In genomic region chr3:52187576-52187975, GRCh38 we compare ENCODE assay signal across 25 cellular contexts. TPM values are rescaled to one million over a fixed set of nuclear protein-coding genes. Genes with fewer than 3 reads are reported as not detected.
A peak's percentile ranks its signal among the peaks of the same experiment; 100 is the strongest.
DNase-seq lines count a peak whose midpoint lies in the region; ATAC-seq, FAIRE-seq and TF ChIP-seq lines count a peak whose summit lies in the region.
"Had no signal": no experiment of that assay in that cellular context is flagged by ENCODE, and none has a peak within 500 bp of the region (broad histone marks: within the 10 kb centered on the region; RNA-seq: fewer than 3 reads in every experiment).

No MANE protein-coding gene starts in this region.

- in situ Hi-C loops in K562 (cut with MboI): no loop called here

- H3K27me3 ChIP-seq in K562 (ENCODE audit: control insufficient read depth in 2 of 2, insufficient read depth in 2 of 2, low read length in 2 of 2) (no peaks in the 10 kb centered on the region), H1 (replicated peaks in 1 of 4; ENCODE audit: control insufficient read depth in 3 of 4, extremely low read depth in 1 of 4, insufficient read depth in 3 of 4, low read length in 3 of 4) (no peaks in the 10 kb centered on the region)
- H3K27me3 ChIP-seq: BE2C, BLaER1 had no signal

- H3K36me3 Mint-ChIP-seq in CD14-positive monocyte: peaks cover 0 to 5% of the 10 kb centered on the region in 2 donors
- H3K36me3 Mint-ChIP-seq: CD8-positive, alpha-beta T cell had no signal

- no peak overlapping the region for H2BK12ac ChIP-seq in H1 (ENCODE audit: low read depth, low read length)

- H3K36me3 ChIP-seq in HEK293 (ENCODE audit: control insufficient read depth in 2 of 2, insufficient read depth in 1 of 2, low read length in 2 of 2): no peaks in the 10 kb centered on the region
- no peaks in the 10 kb centered on the region for H3K36me3 ChIP-seq in K562 (ENCODE audit: control insufficient read depth, insufficient read depth, low read length)
- H3K36me3 ChIP-seq in H1 (ENCODE audit: control insufficient read depth in 2 of 4, insufficient read depth in 4 of 4, low read length in 3 of 4): no peaks in the 10 kb centered on the region
- H3K36me3 ChIP-seq: BE2C, BLaER1 had no signal

- TF ChIP-seq RAD21 in K562 (CRISPR knock-in tag; conservative IDR thresholded peaks at IDR 0.05 in 1 of 2, IDR thresholded peaks at IDR 0.05 in 1 of 2): no peak
- no peak for TF ChIP-seq RAD21 in H1 (IDR thresholded peaks at IDR 0.05 in 1 of 2, conservative IDR thresholded peaks at IDR 0.05 in 1 of 2; ENCODE audit: low read depth in 2 of 2, low read length in 2 of 2)

- TF ChIP-seq CTCF in CD14-positive monocyte (IDR thresholded peaks at IDR 0.05) (no peak), HEK293 (tag by site-specific recombination; IDR thresholded peaks at IDR 0.05) (no peak), K562 (IDR thresholded peaks at IDR 0.05 in 2 of 3, conservative IDR thresholded peaks at IDR 0.05 in 1 of 3; ENCODE audit: insufficient read depth in 2 of 3, low read depth in 1 of 3, low read length in 3 of 3) (no peak), H1 (IDR thresholded peaks at IDR 0.05; ENCODE audit: control extremely low read depth in 1 of 3, insufficient read depth in 1 of 3, low read depth in 1 of 3, low read length in 3 of 3) (no peak)

- POLR2A ChIA-PET in HEK293 (lab: Yijun Ruan, JAX): no interaction called here
- POLR2A ChIA-PET in K562 (lab: Yijun Ruan, JAX): no interaction called here
- POLR2A ChIA-PET in H1 (lab: Charles Lee; ENCODE audit: partially characterized antibody): no interaction called here

- WGBS in K562 (ENCODE audit: insufficient coverage, low coverage, missing lambda C conversion rate): 93% methylated on average over 4 of the region's 4 CpGs
- WGBS in H1 (ENCODE audit: extremely low coverage in 1 of 2, insufficient coverage in 1 of 2, insufficient read length in 1 of 2, insufficient replicate concordance in 2 of 2, low coverage in 1 of 2, low lambda C conversion rate in 2 of 2, missing lambda C conversion rate in 1 of 2), 2 experiments: 89% methylated on average over 4 of the region's 4 CpGs; no CpG with 5 or more reads in 1 of the 2 experiments

- H3K4me1 ChIP-seq in HEK293 (ENCODE audit: control insufficient read depth, insufficient read depth, low read length) (no peaks in the 10 kb centered on the region), K562 (replicated peaks in 1 of 2; ENCODE audit: control insufficient read depth in 2 of 2, insufficient read depth in 2 of 2, low read length in 2 of 2) (peaks cover 40 to 49% of the 10 kb centered on the region in 2 experiments), H1 (replicated peaks in 1 of 4; ENCODE audit: control insufficient read depth in 3 of 4, insufficient read depth in 4 of 4, low read length in 3 of 4) (peaks cover 0 to 2% (median 0%) of the 10 kb centered on the region in 4 experiments; a peak in 1 of 7 replicates)
- H3K4me1 ChIP-seq: BE2C had no signal

- TF ChIP-seq POLR2A in K562 (conservative IDR thresholded peaks at IDR 0.05) (no peak), H1 (IDR thresholded peaks at IDR 0.05; ENCODE audit: control extremely low read depth in 1 of 2, low read depth in 2 of 2, low read length in 2 of 2) (no peak)

- no peak overlapping the region for H3K23ac ChIP-seq in H1 (ENCODE audit: insufficient read length)

- no peak overlapping the region for H2BK120ac ChIP-seq in H1 (replicated peaks; ENCODE audit: low read depth, low read length)

- H3K9me1 ChIP-seq in K562 (ENCODE audit: control insufficient read depth, insufficient read depth, low read length): peaks cover 9% of the 10 kb centered on the region

- no peak for ATAC-seq in K562
- no peak for ATAC-seq in HG03097 (IDR thresholded peaks at IDR 0.05; ENCODE audit: low FRiP score, unreplicated experiment)
- no peak for ATAC-seq in HG02973 (IDR thresholded peaks at IDR 0.05; ENCODE audit: unreplicated experiment)
- ATAC-seq: CD8-positive, alpha-beta T cell had no signal

- no peak overlapping the region for H3K27ac ChIP-seq in HEK293 (ENCODE audit: extremely low read depth, low read depth, low read length)
- H3K27ac ChIP-seq in K562 (ENCODE audit: extremely low read depth, low read depth, low read length): no peak overlapping the region
- no peak overlapping the region for H3K27ac ChIP-seq in H1 (ENCODE audit: low read depth, low read length)
- H3K27ac ChIP-seq: BLaER1 had no signal

- no peak overlapping the region for H2AK5ac ChIP-seq in H1 (ENCODE audit: low read depth, low read length)

- H3K4me3 ChIP-seq in HEK293 (ENCODE audit: low read depth, low read length) (no peak overlapping the region), K562 (no peak overlapping the region), H1 (ENCODE audit: extremely low read depth in 1 of 4, insufficient read depth in 2 of 4, low read depth in 3 of 4, low read length in 4 of 4) (no peak overlapping the region)
- H3K4me3 ChIP-seq: BLaER1 had no signal

- H3K18ac ChIP-seq in H1 (ENCODE audit: extremely low read depth, low read length): no peak overlapping the region

- BruUV-seq in K562 (replicated peaks; lab: Mats Ljungman, UMichigan): no TSS peak

- no peaks in the 10 kb centered on the region for H3K79me1 ChIP-seq in H1 (ENCODE audit: low read depth, low read length)

- no peaks in the 10 kb centered on the region for H3K9me3 Mint-ChIP-seq in CD14-positive monocyte
- H3K9me3 Mint-ChIP-seq: CD4-positive, alpha-beta T cell; CD8-positive, alpha-beta T cell had no signal

- H4K91ac ChIP-seq in H1 (replicated peaks; ENCODE audit: insufficient read length, low read length): no peak overlapping the region

- H2BK20ac ChIP-seq in H1 (ENCODE audit: low read length): no peak overlapping the region

- H4K20me1 ChIP-seq in K562 (replicated peaks; ENCODE audit: control insufficient read depth, insufficient read depth, low read length) (0 out of 2 replicates have a peak, but pooled peaks cover 6% of the 10 kb centered on the region), H1 (replicated peaks in 1 of 2; ENCODE audit: control insufficient read depth in 1 of 2, insufficient read depth in 2 of 2, low read length in 2 of 2) (no peaks in the 10 kb centered on the region)
- H4K20me1 ChIP-seq: BLaER1 had no signal

- H2AFZ ChIP-seq in K562 (ENCODE audit: low read depth, low read length) (no peak overlapping the region), H1 (ENCODE audit: low read length) (no peak overlapping the region)

- no peak overlapping the region for H3K56ac ChIP-seq in H1 (replicated peaks; ENCODE audit: insufficient read length, low read depth, low read length)

- no peak overlapping the region for H2BK15ac ChIP-seq in H1 (ENCODE audit: low read length)

- no peak overlapping the region for H4K8ac ChIP-seq in H1 (ENCODE audit: extremely low read depth, insufficient read depth, low read length)

- H3K79me2 ChIP-seq in K562 (ENCODE audit: control insufficient read depth, insufficient read depth, low read length) (no peaks in the 10 kb centered on the region), H1 (ENCODE audit: control insufficient read depth in 1 of 2, insufficient read depth in 2 of 2, low read length in 2 of 2) (no peaks in the 10 kb centered on the region)

- intact Hi-C loops in CD14-positive monocyte (cut with micrococcal nuclease) (no loop called here), K562 (cut with micrococcal nuclease) (no loop called here)

- H3K4me3 Mint-ChIP-seq in CD14-positive monocyte: no peak overlapping the region
- H3K4me3 Mint-ChIP-seq: CD4-positive, alpha-beta T cell; CD8-positive, alpha-beta T cell had no signal

- H3K4me1 Mint-ChIP-seq in CD14-positive monocyte: peaks cover 56% of the 10 kb centered on the region

- no peak overlapping the region for H3K9ac ChIP-seq in K562 (ENCODE audit: insufficient read depth in 1 of 2, low read depth in 2 of 2, low read length in 2 of 2)
- H3K9ac ChIP-seq in H1 (replicated peaks in 1 of 4; ENCODE audit: extremely low read depth in 1 of 4, low read depth in 3 of 4, low read length in 3 of 4): no peak overlapping the region
- H3K9ac ChIP-seq: BLaER1 had no signal

- FAIRE-seq in K562 (lab: Jason Lieb, UNC) (no peak), H1 (lab: Jason Lieb, UNC) (no peak)
- FAIRE-seq: A204.1, D721Med, G401.6, GM12891, GM19239 had no signal

- no peak for TF ChIP-seq EP300 in K562 (IDR thresholded peaks at IDR 0.05; ENCODE audit: low read length)
- TF ChIP-seq EP300 in H1 (IDR thresholded peaks at IDR 0.05; ENCODE audit: borderline replicate concordance in 1 of 2, low read depth in 2 of 2, low read length in 2 of 2): no peak

- H4K5ac ChIP-seq in H1 (ENCODE audit: insufficient read length, low read depth, low read length): no peak overlapping the region

- no peaks in the 10 kb centered on the region; the same call in 1 of the 2 replicates for H3K23me2 ChIP-seq in H1 (ENCODE audit: low read depth, low read length)

- H3K14ac ChIP-seq in H1 (ENCODE audit: insufficient read length): no peak overlapping the region

- H3K4me2 ChIP-seq in K562 (ENCODE audit: insufficient read depth, low read length) (no peak overlapping the region), H1 (ENCODE audit: insufficient read depth in 1 of 2, low read depth in 2 of 2, low read length in 2 of 2) (no peak overlapping the region)
- H3K4me2 ChIP-seq: BLaER1 had no signal

- H3K27ac Mint-ChIP-seq in CD14-positive monocyte: peak overlapping the region in 5 of 7 donors; percentile 22 to 85 (median 72)
- H3K27ac Mint-ChIP-seq: CD4-positive, alpha-beta T cell; CD8-positive, alpha-beta T cell had no signal

- DNase-seq in CD14-positive monocyte (ENCODE audit: low spot score) (no peak), K562 (ENCODE audit: extremely low read depth in 1 of 4, low spot score in 3 of 4) (no peak), H1 (ENCODE audit: low read depth in 1 of 2, low spot score in 2 of 2) (no peak), epidermal melanocyte (ENCODE audit: insufficient read length, low spot score) (no peak), OCI-M2 (lab: John Stamatoyannopoulos, UW; ENCODE audit: unreplicated experiment) (no peak)
- DNase-seq: 8988T; ACHN; BE2C; C1 segment of cervical spinal cord; Caco-2; Calu3; CD4-positive, alpha-beta T cell; CD8-positive, alpha-beta T cell; DMS79 treated with DMSO at 0.1 percent for 48 hours; GF-D8 had no signal

- CTCF ChIA-PET in HEK293 (lab: Yijun Ruan, JAX) (interaction anchor here (1.1 kb wide), 1 partner anchor 186 kb away, joined by 4 read pairs; no protein-coding TSS in a partner anchor), K562 (lab: Yijun Ruan, JAX; ENCODE audit: low intra/inter-chr PET ratio) (no interaction called here), H1 (lab: Charles Lee; ENCODE audit: partially characterized antibody) (interaction anchor here (0.6 to 1.9 kb wide), 5 partner anchors 9 to 184 kb away, joined by 3 to 7 read pairs (median 4); no protein-coding TSS in a partner anchor)

- H3K27me3 Mint-ChIP-seq in CD14-positive monocyte (ENCODE audit: low read depth in 3 of 3): no peaks in the 10 kb centered on the region
- H3K27me3 Mint-ChIP-seq: CD4-positive, alpha-beta T cell had no signal

- H2BK5ac ChIP-seq in H1 (ENCODE audit: low read depth, low read length): no peak overlapping the region

- H3K9me3 ChIP-seq in HEK293 (ENCODE audit: control insufficient read depth, insufficient read depth, low read depth, low read length): no peaks in the 10 kb centered on the region
- H3K9me3 ChIP-seq in K562 (replicated peaks; ENCODE audit: control insufficient read depth, insufficient read depth, low read depth, low read length): no peaks in the 10 kb centered on the region
- H3K9me3 ChIP-seq in H1 (ENCODE audit: insufficient read depth in 2 of 2, low read depth in 1 of 2, low read length in 1 of 2): no peaks in the 10 kb centered on the region
- H3K9me3 ChIP-seq: BE2C, BLaER1, Caco-2 had no signal

- H3K4ac ChIP-seq in H1 (replicated peaks; ENCODE audit: insufficient read length, low read depth, low read length): no peak overlapping the region

RNA-seq across cellular contexts. Expression of gene ALAS1, which starts 10.4 kb away (rescaled TPM):
- polyA plus RNA-seq in CD14-positive monocyte (10 to 100 TPM; 20.9 to 38.7 TPM), K562 (2011; rRNA removed) (30.4 and 34.4 TPM in 2 replicates), K562 (2014; fragmentation: Illumina TruSeq; extraction: Trizol) (39.2 and 41.6 TPM in 2 replicates), K562 (2014; fragmentation: Nextera tagmentation; extraction: Ambion mirVana) (10 to 100 TPM; 37.8 to 49.5 TPM), K562 (2014; rRNA removed) (21.4 and 24.4 TPM in 2 replicates), H1 (2011; rRNA removed) (84.4 and 87.7 TPM in 2 replicates)
- total RNA-seq in K562 (2011; cell fraction: chromatin; rRNA removed; ENCODE audit: low replicate concordance): 14.5 and 27.2 TPM in 2 replicates
- total RNA-seq in K562 (2011; cell fraction: nucleolus; rRNA removed): 14.3 and 26.5 TPM in 2 replicates
- 13.9 and 14.0 TPM in 2 replicates for total RNA-seq in K562 (2011; cell fraction: nucleoplasm; rRNA removed)
- total RNA-seq in K562 (2014; rRNA removed) (21.8 and 27.3 TPM in 2 replicates), K562 (2014; rRNA removed; fragmentation: Illumina TruSeq; extraction: Trizol) (22.7 and 23.8 TPM in 2 replicates), K562 (2015; rRNA removed; fragmentation: Illumina TruSeq; extraction: Trizol) (34.5 and 36.8 TPM in 2 replicates), K562 (2021) (24.3 and 27.6 TPM in 2 replicates)
- 35.6 and 59.5 TPM in 2 replicates for polyA plus RNA-seq in K562 (2011; cell fraction: cytosol; rRNA removed)
- polyA plus RNA-seq in K562 (2011; cell fraction: nucleus; rRNA removed): 26.6 and 46.7 TPM in 2 replicates
- polyA plus RNA-seq in K562 (2012): 28.0 and 35.8 TPM in 2 replicates
- 21.4 and 27.1 TPM in 2 replicates for polyA minus RNA-seq in K562 (2011; rRNA and poly(A)+ RNA removed)
- polyA minus RNA-seq in K562 (2011; cell fraction: cytosol; rRNA and poly(A)+ RNA removed): 20.3 and 25.5 TPM in 2 replicates
- 9.0 and 9.6 TPM in 2 replicates for polyA minus RNA-seq in K562 (2011; cell fraction: nucleus; rRNA and poly(A)+ RNA removed)
- 45.2 and 45.9 TPM in 2 replicates for total RNA-seq in H1 (2021; fragmentation: NEBNext Ultra II Directional; extraction: Animal tissue kit (Norgen Biotek cat#: 25700))
- 64.0 TPM for polyA plus RNA-seq in H1 (2011; cell fraction: cytosol; rRNA removed)
- 66.4 TPM for polyA plus RNA-seq in H1 (2011; cell fraction: nucleus; rRNA removed)
- 57.7 to 63.5 TPM (median 60.7 TPM) in 4 replicates for polyA plus RNA-seq in H1 (2012, experiment 1 of 2)
- polyA plus RNA-seq in H1 (2012, experiment 2 of 2): 49.0 TPM
- 34.1 TPM for polyA plus RNA-seq in H1 (2013, experiment 1 of 2)
- polyA plus RNA-seq in H1 (2013, experiment 2 of 2): 31.3 TPM
- 57.3 and 64.7 TPM in 2 replicates for polyA minus RNA-seq in H1 (2011; rRNA and poly(A)+ RNA removed)
- polyA minus RNA-seq in H1 (2011; cell fraction: cytosol; rRNA and poly(A)+ RNA removed): 30.9 TPM
- polyA minus RNA-seq in H1 (2011; cell fraction: nucleus; rRNA and poly(A)+ RNA removed): 24.2 TPM

RNA-seq across cellular contexts. Expression of gene POC1A, which starts 33.4 kb away (rescaled TPM):
- 1 to 10 TPM; 1.2 to 2.0 TPM for polyA plus RNA-seq in CD14-positive monocyte
- 17.1 and 37.8 TPM in 2 replicates for total RNA-seq in K562 (2011; cell fraction: chromatin; rRNA removed; ENCODE audit: low replicate concordance)
- total RNA-seq in K562 (2011; cell fraction: nucleolus; rRNA removed): 20.3 and 28.8 TPM in 2 replicates
- total RNA-seq in K562 (2011; cell fraction: nucleoplasm; rRNA removed): 15.6 and 16.6 TPM in 2 replicates
- total RNA-seq in K562 (2014; rRNA removed): 16.0 and 19.6 TPM in 2 replicates
- 7.5 and 8.5 TPM in 2 replicates for total RNA-seq in K562 (2014; rRNA removed; fragmentation: Illumina TruSeq; extraction: Trizol)
- total RNA-seq in K562 (2015; rRNA removed; fragmentation: Illumina TruSeq; extraction: Trizol): 9.5 and 11.3 TPM in 2 replicates
- total RNA-seq in K562 (2021): 15.9 and 17.4 TPM in 2 replicates
- 15.2 and 16.6 TPM in 2 replicates for polyA plus RNA-seq in K562 (2011; rRNA removed)
- 17.6 and 22.5 TPM in 2 replicates for polyA plus RNA-seq in K562 (2011; cell fraction: cytosol; rRNA removed)
- 16.6 and 21.0 TPM in 2 replicates for polyA plus RNA-seq in K562 (2011; cell fraction: nucleus; rRNA removed)
- polyA plus RNA-seq in K562 (2012): 15.6 and 25.7 TPM in 2 replicates
- polyA plus RNA-seq in K562 (2014; fragmentation: Illumina TruSeq; extraction: Trizol): 17.5 and 19.6 TPM in 2 replicates
- 1 to 10 TPM; 7.2 to 9.4 TPM for polyA plus RNA-seq in K562 (2014; fragmentation: Nextera tagmentation; extraction: Ambion mirVana)
- 12.1 and 17.3 TPM in 2 replicates for polyA plus RNA-seq in K562 (2014; rRNA removed)
- 10.6 and 17.7 TPM in 2 replicates for polyA minus RNA-seq in K562 (2011; rRNA and poly(A)+ RNA removed)
- polyA minus RNA-seq in K562 (2011; cell fraction: cytosol; rRNA and poly(A)+ RNA removed): 8.0 and 12.1 TPM in 2 replicates
- 12.7 and 14.3 TPM in 2 replicates for polyA minus RNA-seq in K562 (2011; cell fraction: nucleus; rRNA and poly(A)+ RNA removed)
- total RNA-seq in H1 (2021; fragmentation: NEBNext Ultra II Directional; extraction: Animal tissue kit (Norgen Biotek cat#: 25700)): 35.7 and 39.2 TPM in 2 replicates
- 35.7 and 44.9 TPM in 2 replicates for polyA plus RNA-seq in H1 (2011; rRNA removed)
- polyA plus RNA-seq in H1 (2011; cell fraction: cytosol; rRNA removed): 44.8 TPM
- polyA plus RNA-seq in H1 (2011; cell fraction: nucleus; rRNA removed): 74.4 TPM
- 31.0 to 42.0 TPM (median 39.4 TPM) in 4 replicates for polyA plus RNA-seq in H1 (2012, experiment 1 of 2)
- 47.6 TPM for polyA plus RNA-seq in H1 (2012, experiment 2 of 2)
- polyA plus RNA-seq in H1 (2013, experiment 1 of 2): 18.4 TPM
- polyA plus RNA-seq in H1 (2013, experiment 2 of 2): 19.2 TPM
- polyA minus RNA-seq in H1 (2011; rRNA and poly(A)+ RNA removed): 67.4 and 73.9 TPM in 2 replicates
- 26.2 TPM for polyA minus RNA-seq in H1 (2011; cell fraction: cytosol; rRNA and poly(A)+ RNA removed)
- polyA minus RNA-seq in H1 (2011; cell fraction: nucleus; rRNA and poly(A)+ RNA removed): 40.2 TPM

RNA-seq across cellular contexts. Expression of gene TLR9, which starts 37.9 kb away (rescaled TPM):
- polyA plus RNA-seq in CD14-positive monocyte (not detected), K562 (2011; rRNA removed) (not detected in 2 replicates), K562 (2014; fragmentation: Illumina TruSeq; extraction: Trizol) (not detected in 2 replicates), K562 (2014; fragmentation: Nextera tagmentation; extraction: Ambion mirVana) (not detected), K562 (2014; rRNA removed) (not detected in 2 replicates), H1 (2011; rRNA removed) (0.05 and 0.06 TPM in 2 replicates)
- total RNA-seq in K562 (2011; cell fraction: chromatin; rRNA removed; ENCODE audit: low replicate concordance): not detected in 2 replicates
- total RNA-seq in K562 (2011; cell fraction: nucleolus; rRNA removed): 0.13 TPM in 1 of 2 replicates, not detected in the other
- 0.15 TPM in 1 of 2 replicates, not detected in the other for total RNA-seq in K562 (2011; cell fraction: nucleoplasm; rRNA removed)
- total RNA-seq in K562 (2014; rRNA removed) (not detected in 2 replicates), K562 (2014; rRNA removed; fragmentation: Illumina TruSeq; extraction: Trizol) (not detected in 2 replicates), K562 (2015; rRNA removed; fragmentation: Illumina TruSeq; extraction: Trizol) (not detected in 2 replicates), K562 (2021) (not detected in 2 replicates)
- not detected in 2 replicates for polyA plus RNA-seq in K562 (2011; cell fraction: cytosol; rRNA removed)
- polyA plus RNA-seq in K562 (2011; cell fraction: nucleus; rRNA removed): 0.10 TPM in 1 of 2 replicates, not detected in the other
- polyA plus RNA-seq in K562 (2012): 0.01 and 0.21 TPM in 2 replicates
- not detected in 2 replicates for polyA minus RNA-seq in K562 (2011; rRNA and poly(A)+ RNA removed)
- not detected in 2 replicates for polyA minus RNA-seq in K562 (2011; cell fraction: cytosol; rRNA and poly(A)+ RNA removed)
- not detected in 2 replicates for polyA minus RNA-seq in K562 (2011; cell fraction: nucleus; rRNA and poly(A)+ RNA removed)
- total RNA-seq in H1 (2021; fragmentation: NEBNext Ultra II Directional; extraction: Animal tissue kit (Norgen Biotek cat#: 25700)): not detected in 2 replicates
- not detected for polyA plus RNA-seq in H1 (2011; cell fraction: cytosol; rRNA removed)
- not detected for polyA plus RNA-seq in H1 (2011; cell fraction: nucleus; rRNA removed)
- polyA plus RNA-seq in H1 (2012, experiment 1 of 2): 0.08 to 0.11 TPM in 2 of 4 replicates, not detected in the others
- polyA plus RNA-seq in H1 (2012, experiment 2 of 2): not detected
- polyA plus RNA-seq in H1 (2013, experiment 1 of 2): not detected
- not detected for polyA plus RNA-seq in H1 (2013, experiment 2 of 2)
- polyA minus RNA-seq in H1 (2011; rRNA and poly(A)+ RNA removed): 0.06 TPM in 1 of 2 replicates, not detected in the other
- not detected for polyA minus RNA-seq in H1 (2011; cell fraction: cytosol; rRNA and poly(A)+ RNA removed)
- not detected for polyA minus RNA-seq in H1 (2011; cell fraction: nucleus; rRNA and poly(A)+ RNA removed)
- total RNA-seq: A673, Caco-2 had no signal

RNA-seq across cellular contexts. Expression of gene TWF2, which starts 51.4 kb away (rescaled TPM):
- polyA plus RNA-seq in CD14-positive monocyte (100 to 1,000 TPM; 176 to 199 TPM), K562 (2011; rRNA removed) (35.7 and 47.1 TPM in 2 replicates), K562 (2014; fragmentation: Illumina TruSeq; extraction: Trizol) (29.7 and 43.9 TPM in 2 replicates), K562 (2014; fragmentation: Nextera tagmentation; extraction: Ambion mirVana) (1 to 10 TPM in 1 of 2 experiments, under 1 TPM in 1; 0.11 to 1.7 TPM), K562 (2014; rRNA removed) (59.4 and 61.9 TPM in 2 replicates), H1 (2011; rRNA removed) (90.4 and 135 TPM in 2 replicates)
- total RNA-seq in K562 (2011; cell fraction: chromatin; rRNA removed; ENCODE audit: low replicate concordance): 4.4 and 12.4 TPM in 2 replicates
- 15.1 and 18.7 TPM in 2 replicates for total RNA-seq in K562 (2011; cell fraction: nucleolus; rRNA removed)
- total RNA-seq in K562 (2011; cell fraction: nucleoplasm; rRNA removed): 6.9 and 10.0 TPM in 2 replicates
- total RNA-seq in K562 (2014; rRNA removed) (49.1 and 56.9 TPM in 2 replicates), K562 (2014; rRNA removed; fragmentation: Illumina TruSeq; extraction: Trizol) (9.6 and 11.4 TPM in 2 replicates), K562 (2015; rRNA removed; fragmentation: Illumina TruSeq; extraction: Trizol) (26.8 and 27.0 TPM in 2 replicates), K562 (2021) (49.1 and 53.6 TPM in 2 replicates)
- 68.9 and 112 TPM in 2 replicates for polyA plus RNA-seq in K562 (2011; cell fraction: cytosol; rRNA removed)
- 30.0 and 32.4 TPM in 2 replicates for polyA plus RNA-seq in K562 (2011; cell fraction: nucleus; rRNA removed)
- 38.0 and 90.9 TPM in 2 replicates for polyA plus RNA-seq in K562 (2012)
- polyA minus RNA-seq in K562 (2011; rRNA and poly(A)+ RNA removed): 21.1 and 22.8 TPM in 2 replicates
- 37.2 and 37.3 TPM in 2 replicates for polyA minus RNA-seq in K562 (2011; cell fraction: cytosol; rRNA and poly(A)+ RNA removed)
- 6.6 and 9.1 TPM in 2 replicates for polyA minus RNA-seq in K562 (2011; cell fraction: nucleus; rRNA and poly(A)+ RNA removed)
- 62.6 and 65.2 TPM in 2 replicates for total RNA-seq in H1 (2021; fragmentation: NEBNext Ultra II Directional; extraction: Animal tissue kit (Norgen Biotek cat#: 25700))
- 119 TPM for polyA plus RNA-seq in H1 (2011; cell fraction: cytosol; rRNA removed)
- polyA plus RNA-seq in H1 (2011; cell fraction: nucleus; rRNA removed): 109 TPM
- polyA plus RNA-seq in H1 (2012, experiment 1 of 2): 54.0 to 76.2 TPM (median 70.9 TPM) in 4 replicates
- polyA plus RNA-seq in H1 (2012, experiment 2 of 2): 80.6 TPM
- polyA plus RNA-seq in H1 (2013, experiment 1 of 2): 44.5 TPM
- 43.3 TPM for polyA plus RNA-seq in H1 (2013, experiment 2 of 2)
- polyA minus RNA-seq in H1 (2011; rRNA and poly(A)+ RNA removed): 48.4 and 59.6 TPM in 2 replicates
- 55.5 TPM for polyA minus RNA-seq in H1 (2011; cell fraction: cytosol; rRNA and poly(A)+ RNA removed)
- polyA minus RNA-seq in H1 (2011; cell fraction: nucleus; rRNA and poly(A)+ RNA removed): 25.6 TPM

RNA-seq across cellular contexts. Expression of gene PPM1M, which starts 58.0 kb away (rescaled TPM):
- polyA plus RNA-seq in CD14-positive monocyte: 100 to 1,000 TPM in 1 of 2 donors, 10 to 100 TPM in 1; 92.8 to 120 TPM
- total RNA-seq in K562 (2011; cell fraction: chromatin; rRNA removed; ENCODE audit: low replicate concordance): 11.6 and 26.7 TPM in 2 replicates
- 12.4 and 21.7 TPM in 2 replicates for total RNA-seq in K562 (2011; cell fraction: nucleolus; rRNA removed)
- 15.0 and 16.4 TPM in 2 replicates for total RNA-seq in K562 (2011; cell fraction: nucleoplasm; rRNA removed)
- 4.4 and 4.5 TPM in 2 replicates for total RNA-seq in K562 (2014; rRNA removed)
- total RNA-seq in K562 (2014; rRNA removed; fragmentation: Illumina TruSeq; extraction: Trizol): 3.3 TPM in 2 replicates
- total RNA-seq in K562 (2015; rRNA removed; fragmentation: Illumina TruSeq; extraction: Trizol): 2.0 and 2.8 TPM in 2 replicates
- 5.0 and 7.0 TPM in 2 replicates for total RNA-seq in K562 (2021)
- 9.2 and 9.9 TPM in 2 replicates for polyA plus RNA-seq in K562 (2011; rRNA removed)
- polyA plus RNA-seq in K562 (2011; cell fraction: cytosol; rRNA removed): 9.0 and 11.2 TPM in 2 replicates
- 37.5 and 44.1 TPM in 2 replicates for polyA plus RNA-seq in K562 (2011; cell fraction: nucleus; rRNA removed)
- polyA plus RNA-seq in K562 (2012): 5.9 and 21.1 TPM in 2 replicates
- 6.5 and 6.6 TPM in 2 replicates for polyA plus RNA-seq in K562 (2014; fragmentation: Illumina TruSeq; extraction: Trizol)
- 1 to 10 TPM; 1.4 to 1.5 TPM for polyA plus RNA-seq in K562 (2014; fragmentation: Nextera tagmentation; extraction: Ambion mirVana)
- 4.6 and 6.9 TPM in 2 replicates for polyA plus RNA-seq in K562 (2014; rRNA removed)
- polyA minus RNA-seq in K562 (2011; rRNA and poly(A)+ RNA removed): 4.8 and 5.7 TPM in 2 replicates
- polyA minus RNA-seq in K562 (2011; cell fraction: cytosol; rRNA and poly(A)+ RNA removed): 2.2 and 2.7 TPM in 2 replicates
- polyA minus RNA-seq in K562 (2011; cell fraction: nucleus; rRNA and poly(A)+ RNA removed): 6.2 and 7.9 TPM in 2 replicates
- total RNA-seq in H1 (2021; fragmentation: NEBNext Ultra II Directional; extraction: Animal tissue kit (Norgen Biotek cat#: 25700)): 5.2 and 5.4 TPM in 2 replicates
- polyA plus RNA-seq in H1 (2011; rRNA removed): 5.1 and 6.3 TPM in 2 replicates
- 6.3 TPM for polyA plus RNA-seq in H1 (2011; cell fraction: cytosol; rRNA removed)
- 15.4 TPM for polyA plus RNA-seq in H1 (2011; cell fraction: nucleus; rRNA removed)
- polyA plus RNA-seq in H1 (2012, experiment 1 of 2): 4.8 to 6.4 TPM (median 5.3 TPM) in 4 replicates
- 5.8 TPM for polyA plus RNA-seq in H1 (2012, experiment 2 of 2)
- polyA plus RNA-seq in H1 (2013, experiment 1 of 2): 2.7 TPM
- polyA plus RNA-seq in H1 (2013, experiment 2 of 2): 3.0 TPM
- 7.5 and 11.2 TPM in 2 replicates for polyA minus RNA-seq in H1 (2011; rRNA and poly(A)+ RNA removed)
- polyA minus RNA-seq in H1 (2011; cell fraction: cytosol; rRNA and poly(A)+ RNA removed): 5.2 TPM
- polyA minus RNA-seq in H1 (2011; cell fraction: nucleus; rRNA and poly(A)+ RNA removed): 2.0 TPM
